ENCODE assay signal across 11 cellular contexts in the genomic region with DNA sequence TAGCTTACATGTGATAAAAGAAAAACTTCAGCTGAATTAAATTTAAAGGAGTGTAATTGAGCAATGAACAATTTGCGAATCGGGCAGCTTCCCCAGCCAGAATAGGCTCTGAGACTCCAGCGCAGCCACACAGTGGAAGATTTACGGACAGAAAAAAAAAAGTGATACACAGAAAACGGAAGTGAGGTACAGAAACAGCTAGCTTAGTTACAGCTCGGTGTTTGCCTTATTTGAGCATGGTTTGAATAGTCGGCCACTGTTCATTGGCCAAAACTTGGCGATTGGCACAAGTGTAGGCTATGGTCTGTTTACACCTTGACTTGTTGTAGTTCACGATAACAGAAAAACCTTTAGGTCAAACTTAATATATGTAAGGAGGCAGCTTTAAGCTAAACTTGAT. TPM values are rescaled to one million over a fixed set of nuclear protein-coding genes. Genes with fewer than 3 reads are reported as not detected.
A peak's percentile ranks its signal among the peaks of the same experiment; 100 is the strongest.
DNase-seq lines count a peak whose midpoint lies in the region; ATAC-seq lines count a peak whose summit lies in the region.
"Had no signal": no experiment of that assay in that cellular context is flagged by ENCODE, and none has a peak within 500 bp of the region (broad histone marks: within the 10 kb centered on the region; RNA-seq: fewer than 3 reads in every experiment).

No MANE protein-coding gene starts in this region.

- no peak overlapping the region for H3K4me3 Mint-ChIP-seq in activated naive CD8-positive, alpha-beta T cell treated with anti-CD3 and anti-CD28 coated beads, Interleukin-2, amount 50 U/mL, for 24 hours

- no peaks in the 10 kb centered on the region for H3K36me3 ChIP-seq in HAP-1 (replicated peaks)
- H3K36me3 ChIP-seq: adrenal gland, ovary had no signal

- in situ Hi-C loops in HAP-1 (cut with MboI; ENCODE audit: low sequenced_read_pairs): no loop called here

- H3K36me3 Mint-ChIP-seq in activated naive CD8-positive, alpha-beta T cell treated with anti-CD3 and anti-CD28 coated beads, Interleukin-2, amount 50 U/mL, for 24 hours (ENCODE audit: low read depth): no peaks in the 10 kb centered on the region

- peaks cover 26% of the 10 kb centered on the region for H3K4me1 Mint-ChIP-seq in activated naive CD8-positive, alpha-beta T cell treated with anti-CD3 and anti-CD28 coated beads, Interleukin-2, amount 50 U/mL, for 24 hours

- DNase-seq in activated naive CD8-positive, alpha-beta T cell treated with anti-CD3 and anti-CD28 coated beads, Interleukin-2, amount 50 U/mL, for 24 hours: no peak
- DNase-seq in NCI-H187 treated with DMSO at 0.1 percent for 48 hours (lab: John Stamatoyannopoulos, UW) (no peak), GM19240 (ENCODE audit: insufficient read length, low spot score) (no peak), cardiac septum (ENCODE audit: low spot score) (no peak), HAP-1 (ENCODE audit: low spot score in 2 of 2) (no peak)
- DNase-seq: adrenal gland, islet precursor cell, ovary had no signal

- peak; percentile 81 for ATAC-seq in GM18508 (IDR thresholded peaks at IDR 0.05; ENCODE audit: insufficient read depth, unreplicated experiment)
- ATAC-seq in GM21390 (IDR thresholded peaks at IDR 0.05; ENCODE audit: unreplicated experiment): peak; percentile 81
- peak; percentile 94 for ATAC-seq in HG03432 (IDR thresholded peaks at IDR 0.05; ENCODE audit: unreplicated experiment)
- ATAC-seq in activated naive CD8-positive, alpha-beta T cell treated with anti-CD3 and anti-CD28 coated beads, Interleukin-2, amount 50 U/mL, for 24 hours: peak; percentile 65

- peaks cover 2% of the 10 kb centered on the region for H3K27me3 Mint-ChIP-seq in activated naive CD8-positive, alpha-beta T cell treated with anti-CD3 and anti-CD28 coated beads, Interleukin-2, amount 50 U/mL, for 24 hours

- H3K27me3 ChIP-seq in HAP-1 (ENCODE audit: low read depth): peaks cover 27% of the 10 kb centered on the region
- H3K27me3 ChIP-seq: ovary had no signal

- no peaks in the 10 kb centered on the region for H3K9me3 ChIP-seq in HAP-1
- H3K9me3 ChIP-seq: adrenal gland, ovary had no signal

- H3K9me3 Mint-ChIP-seq in activated naive CD8-positive, alpha-beta T cell treated with anti-CD3 and anti-CD28 coated beads, Interleukin-2, amount 50 U/mL, for 24 hours: no peaks in the 10 kb centered on the region

- H3K4me1 ChIP-seq in HAP-1: no peaks in the 10 kb centered on the region
- H3K4me1 ChIP-seq: adrenal gland had no signal

- H3K4me3 ChIP-seq in HAP-1: no peak overlapping the region
- H3K4me3 ChIP-seq: adrenal gland, ovary had no signal

- intact Hi-C loops in cardiac septum (cut with DNase I): no loop called here

- H3K27ac Mint-ChIP-seq in activated naive CD8-positive, alpha-beta T cell treated with anti-CD3 and anti-CD28 coated beads, Interleukin-2, amount 50 U/mL, for 24 hours: no peak overlapping the region

RNA-seq across cellular contexts. Expression of a gene that starts 16.7 kb away (rescaled TPM):
- total RNA-seq in cardiac septum: not detected

RNA-seq across cellular contexts. Expression of a gene that starts 29.9 kb away (rescaled TPM):
- total RNA-seq in cardiac septum: not detected
- total RNA-seq: adrenal gland had no signal
